6 cellular contexts compared by ENCODE assay signal in genomic region chr9:133477992-133478850, GRCh38. TPM values are rescaled to one million over a fixed set of nuclear protein-coding genes. Genes with fewer than 3 reads are reported as not detected.
DNase-seq lines count a peak whose midpoint lies in the region; ATAC-seq, FAIRE-seq and TF ChIP-seq lines count a peak whose summit lies in the region.

No MANE protein-coding gene starts in this region.

- intact Hi-C loops in heart left ventricle (cut with DNase I): loop anchor here in 3 of 10 donors (2.0 kb wide), 3 partner anchors 17 to 71 kb away; partner anchors contain the start of gene CACFD1 (in 1 of the 3)

- WGBS in heart left ventricle, 4 donors: 25 to 35% (median 35%) methylated on average over 4 to 17 of the region's 17 CpGs

- H3K9me3 ChIP-seq in heart left ventricle (no peaks in the 10 kb centered on the region), stomach smooth muscle (ENCODE audit: control insufficient read depth in 2 of 2, low read length in 2 of 2) (no peaks in the 10 kb centered on the region)

- TF ChIP-seq POLR2A in H54 (IDR thresholded peaks at IDR 0.05; ENCODE audit: low read depth, low read length) (no peak), heart left ventricle (IDR thresholded peaks at IDR 0.05) (no peak)

- H3K4me1 ChIP-seq in heart left ventricle: peaks cover 0 to 61% (median 17%) of the 10 kb centered on the region in 12 donors
- H3K4me1 ChIP-seq in stomach smooth muscle (ENCODE audit: control insufficient read depth, insufficient read depth, low read length): peaks cover 14% of the 10 kb centered on the region

- H3K4me3 ChIP-seq in heart left ventricle: peak overlapping the region; percentile 28 to 84 (median 64)
- H3K4me3 ChIP-seq in stomach smooth muscle (ENCODE audit: low read length in 2 of 2): peak overlapping the region; percentile 45 to 77

- no peak for FAIRE-seq in H54 (lab: Jason Lieb, UNC)

- DNase-seq in ELF-1 (ENCODE audit: low read depth, low spot score) (peak; percentile 63), H54 (ENCODE audit: insufficient read length, low spot score) (peak; percentile 74), RKO (ENCODE audit: low spot score) (peak; percentile 67), heart left ventricle (peak; percentile 58 to 72 (median 68)), dedifferentiated amniotic fluid mesenchymal stem cell (ENCODE audit: extremely low spot score) (no peak)

- peak; percentile 34 to 72 (median 44) for ATAC-seq in heart left ventricle

- peak overlapping the region in 11 of 12 donors; percentile 52 to 87 (median 83) for H3K27ac ChIP-seq in heart left ventricle
- H3K27ac ChIP-seq in stomach smooth muscle (ENCODE audit: low read length): no peak overlapping the region

- TF ChIP-seq CTCF in heart left ventricle (IDR thresholded peaks at IDR 0.05): no peak

- no peaks in the 10 kb centered on the region for H3K27me3 ChIP-seq in heart left ventricle
- no peaks in the 10 kb centered on the region for H3K27me3 ChIP-seq in stomach smooth muscle (ENCODE audit: control insufficient read depth in 1 of 2, insufficient read depth in 2 of 2, low read length in 2 of 2)

- H3K9ac ChIP-seq in stomach smooth muscle (ENCODE audit: low read length in 2 of 2): peak overlapping the region; percentile 36 to 58

- H3K36me3 ChIP-seq in heart left ventricle (peaks cover 0 to 28% (median 3%) of the 10 kb centered on the region in 9 donors), stomach smooth muscle (ENCODE audit: control insufficient read depth in 2 of 2, insufficient read depth in 2 of 2, low read length in 2 of 2) (peaks cover 2 to 3% of the 10 kb centered on the region in 2 donors)

RNA-seq across cellular contexts. Expression of gene SLC2A6, which starts 0.7 kb away (rescaled TPM):
- 10 to 100 TPM in 1 of 9 donors, 1 to 10 TPM in 8; 1.8 to 10.4 (median 3.2) TPM for total RNA-seq in heart left ventricle
- 1 to 10 TPM; 2.7 to 4.9 TPM for polyA plus RNA-seq in heart left ventricle

RNA-seq across cellular contexts. Expression of gene CACFD1, which starts 18.4 kb away (rescaled TPM):
- 10 to 100 TPM in 7 of 9 donors, 1 to 10 TPM in 2; 8.0 to 15.3 (median 11.6) TPM for total RNA-seq in heart left ventricle
- 10 to 100 TPM; 10.9 to 21.9 TPM for polyA plus RNA-seq in heart left ventricle

RNA-seq across cellular contexts. Expression of gene MYMK, which starts 46.5 kb away (rescaled TPM):
- not detected for total RNA-seq in heart left ventricle
- not detected for polyA plus RNA-seq in heart left ventricle

RNA-seq across cellular contexts. Expression of gene ADAMTS13, which starts 56.1 kb away (rescaled TPM):
- total RNA-seq in heart left ventricle: 1 to 10 TPM; 1.0 to 3.7 (median 2.7) TPM
- 1 to 10 TPM in 1 of 2 donors, under 1 TPM in 1; 0.64 to 5.8 TPM for polyA plus RNA-seq in heart left ventricle

RNA-seq across cellular contexts. Expression of gene ADAMTSL2, which starts 56.3 kb away (rescaled TPM):
- total RNA-seq in heart left ventricle: 1 to 10 TPM; 2.3 to 5.1 (median 4.2) TPM
- 1 to 10 TPM; 2.3 to 3.5 TPM for polyA plus RNA-seq in heart left ventricle
